In genomic region chr6:27809939-27810767, GRCh38 we compare ENCODE assay signal across 1 cellular context.
TF ChIP-seq lines count a peak whose summit lies in the region.

No MANE protein-coding gene starts in this region.

TF ChIP-seq in K562, 482 proteins besides CTCF, POLR2A, EP300 and RAD21 (continued from another document and continues in another):
- TF ChIP-seq REST (CRISPR knock-in tag; IDR thresholded peaks at IDR 0.05; ENCODE audit: low read depth): peak; percentile 74; the same call in 1 of the 2 replicates
- no peak for TF ChIP-seq MCM2 (IDR thresholded peaks at IDR 0.05; ENCODE audit: low read depth)
- no peak for TF ChIP-seq ZNF316 (IDR thresholded peaks at IDR 0.05)
- 0 out of 2 replicates have a peak, but pooled peaks have one; percentile 64 for TF ChIP-seq ZNF644 (tag; IDR thresholded peaks at IDR 0.05; ENCODE audit: low read depth)
- TF ChIP-seq ZNF561 (CRISPR knock-in tag; conservative IDR thresholded peaks at IDR 0.05): no peak
- TF ChIP-seq TAF9B (IDR thresholded peaks at IDR 0.05; ENCODE audit: partially characterized antibody): peak; percentile 80
- no peak for TF ChIP-seq HOMEZ (CRISPR knock-in tag; IDR thresholded peaks at IDR 0.05)
- peak; percentile 73; the same call in 1 of the 2 replicates for TF ChIP-seq HDAC8 (tag; IDR thresholded peaks at IDR 0.05)
- no peak for TF ChIP-seq ZNF79 (CRISPR knock-in tag; IDR thresholded peaks at IDR 0.05; ENCODE audit: low read depth)
- TF ChIP-seq MEIS2 (IDR thresholded peaks at IDR 0.05; ENCODE audit: partially characterized antibody): no peak
- peak; percentile 84; the same call in 1 of the 2 replicates for TF ChIP-seq XRCC5 (IDR thresholded peaks at IDR 0.05; ENCODE audit: low read depth, low read length)
- TF ChIP-seq CBX8 (IDR thresholded peaks at IDR 0.05; ENCODE audit: borderline replicate concordance, extremely low read depth, low read depth, low read length, poor library complexity, severe bottlenecking): no peak
- TF ChIP-seq HDAC3 (IDR thresholded peaks at IDR 0.05; ENCODE audit: borderline replicate concordance, partially characterized antibody): peak; percentile 29
- TF ChIP-seq IRF1 (CRISPR knock-in tag; IDR thresholded peaks at IDR 0.05; ENCODE audit: borderline replicate concordance): peak; percentile 70
- peak; percentile 93 for TF ChIP-seq GTF2B (IDR thresholded peaks at IDR 0.05; ENCODE audit: extremely low read depth, insufficient read length)
- TF ChIP-seq NCOR1 (IDR thresholded peaks at IDR 0.05): peak; percentile 66
- TF ChIP-seq PURB (CRISPR knock-in tag; IDR thresholded peaks at IDR 0.05; ENCODE audit: low read depth): no peak
- TF ChIP-seq TFAP4 (CRISPR knock-in tag; IDR thresholded peaks at IDR 0.05; ENCODE audit: borderline replicate concordance): peak; percentile 98
- no peak; the same call in 1 of the 2 replicates for TF ChIP-seq TAL1 (IDR thresholded peaks at IDR 0.05)
- TF ChIP-seq ZNF512 (tag; IDR thresholded peaks at IDR 0.05): no peak
- no peak for TF ChIP-seq ZNF75A (CRISPR knock-in tag; IDR thresholded peaks at IDR 0.05)
- no peak for TF ChIP-seq SMARCA5 (IDR thresholded peaks at IDR 0.05)
- TF ChIP-seq PRMT5 (CRISPR knock-in tag; IDR thresholded peaks at IDR 0.05): no peak
- no peak; the same call in 1 of the 2 replicates for TF ChIP-seq STAT5A (IDR thresholded peaks at IDR 0.05; ENCODE audit: borderline replicate concordance, low read length)
- TF ChIP-seq PHB2 (IDR thresholded peaks at IDR 0.05; ENCODE audit: low read depth): no peak; the same call in 1 of the 2 replicates
- peak; percentile 29; the same call in 1 of the 2 replicates for TF ChIP-seq OTX1 (CRISPR knock-in tag; IDR thresholded peaks at IDR 0.05)
- no peak for TF ChIP-seq NR2C1 (IDR thresholded peaks at IDR 0.05)
- no peak for TF ChIP-seq NR2C1 (tag; IDR thresholded peaks at IDR 0.05)
- TF ChIP-seq NR1H2 (CRISPR knock-in tag; IDR thresholded peaks at IDR 0.05): 0 out of 2 replicates have a peak, but pooled peaks have one; percentile 21
- TF ChIP-seq GABPA (tag; conservative IDR thresholded peaks at IDR 0.05; ENCODE audit: low read depth): no peak; the same call in 1 of the 2 replicates
- peak; percentile 82 for TF ChIP-seq LCOR (CRISPR knock-in tag; IDR thresholded peaks at IDR 0.05)
- TF ChIP-seq MXI1 (IDR thresholded peaks at IDR 0.05; ENCODE audit: low read depth, low read length): peak; percentile 54; the same call in 1 of the 2 replicates
- peak; percentile 95 for TF ChIP-seq CGGBP1 (CRISPR knock-in tag; IDR thresholded peaks at IDR 0.05)
- TF ChIP-seq NR2F6 (CRISPR knock-in tag; IDR thresholded peaks at IDR 0.05): no peak
- no peak for TF ChIP-seq ZNF184 (CRISPR knock-in tag; IDR thresholded peaks at IDR 0.05)
- TF ChIP-seq MYBL2 (IDR thresholded peaks at IDR 0.05; ENCODE audit: low read depth): no peak
- TF ChIP-seq MYBL2 (CRISPR knock-in tag; IDR thresholded peaks at IDR 0.05; ENCODE audit: borderline replicate concordance): no peak
- TF ChIP-seq PPARD (CRISPR knock-in tag; IDR thresholded peaks at IDR 0.05): no peak
- no peak; a peak in 2 of 4 replicates for TF ChIP-seq FOXK2 (conservative IDR thresholded peaks at IDR 0.05 in 1 of 2, IDR thresholded peaks at IDR 0.05 in 1 of 2; ENCODE audit: low read depth in 2 of 2)
- 0 out of 2 replicates have a peak, but pooled peaks have one; percentile 16 for TF ChIP-seq RFX7 (CRISPR knock-in tag; IDR thresholded peaks at IDR 0.05)
- TF ChIP-seq ZBTB34 (CRISPR knock-in tag; IDR thresholded peaks at IDR 0.05): no peak
- TF ChIP-seq ZNF23 (CRISPR knock-in tag; IDR thresholded peaks at IDR 0.05): no peak
- TF ChIP-seq KLF16 (IDR thresholded peaks at IDR 0.05): no peak
- no peak for TF ChIP-seq POU5F1 (IDR thresholded peaks at IDR 0.05; ENCODE audit: borderline replicate concordance, low read depth, low read length, partially characterized antibody)
- TF ChIP-seq ZNF431 (CRISPR knock-in tag; IDR thresholded peaks at IDR 0.05): peak; percentile 74; the same call in 1 of the 2 replicates
- peak in 1 of 2 experiments; percentile 87; a peak in 2 of 4 replicates for TF ChIP-seq HDAC1 (IDR thresholded peaks at IDR 0.05)
- no peak for TF ChIP-seq CEBPB (tag; IDR thresholded peaks at IDR 0.05)
- peak; percentile 90 for TF ChIP-seq E2F1 (CRISPR knock-in tag; IDR thresholded peaks at IDR 0.05)
- TF ChIP-seq SP2 (IDR thresholded peaks at IDR 0.05; ENCODE audit: extremely low read depth, low read depth, low read length, poor library complexity, severe bottlenecking): no peak
- TF ChIP-seq ELK1 (CRISPR knock-in tag; IDR thresholded peaks at IDR 0.05): no peak
- TF ChIP-seq NUFIP1 (IDR thresholded peaks at IDR 0.05; ENCODE audit: partially characterized antibody): no peak
- 0 out of 2 replicates have a peak, but pooled peaks have one; percentile 6 for TF ChIP-seq ZNF764 (CRISPR knock-in tag; IDR thresholded peaks at IDR 0.05; ENCODE audit: low read depth)
- TF ChIP-seq MITF (IDR thresholded peaks at IDR 0.05): no peak
- TF ChIP-seq TAF15 (IDR thresholded peaks at IDR 0.05; ENCODE audit: low read depth, low read length): peak; percentile 91
- peak; percentile 82 for TF ChIP-seq CXXC5 (CRISPR knock-in tag; IDR thresholded peaks at IDR 0.05)
- TF ChIP-seq ZNF311 (CRISPR knock-in tag; IDR thresholded peaks at IDR 0.05): no peak
- no peak for TF ChIP-seq MXD1 (CRISPR knock-in tag; IDR thresholded peaks at IDR 0.05; ENCODE audit: borderline replicate concordance, poor library complexity, severe bottlenecking)
- TF ChIP-seq SUPT5H (IDR thresholded peaks at IDR 0.05): peak; percentile 99
- TF ChIP-seq FOXJ3 (CRISPR knock-in tag; IDR thresholded peaks at IDR 0.05): no peak; the same call in 1 of the 2 replicates
